18 cellular contexts compared by ENCODE assay signal in genomic region chr3:99915911-99916310, GRCh38.
DNase-seq lines count a peak whose midpoint lies in the region; ATAC-seq, FAIRE-seq and TF ChIP-seq lines count a peak whose summit lies in the region.
"Had no signal": no experiment of that assay in that cellular context is flagged by ENCODE, and none has a peak within 500 bp of the region (broad histone marks: within the 10 kb centered on the region; RNA-seq: fewer than 3 reads in every experiment).

No MANE protein-coding gene starts in this region.

- no peak overlapping the region for H3K4me3 ChIP-seq in keratinocyte (ENCODE audit: control insufficient read depth in 2 of 3, extremely low read depth in 1 of 3, insufficient read depth in 2 of 3, low read depth in 1 of 3, low read length in 3 of 3)
- H3K4me3 ChIP-seq: BLaER1, GM12878 had no signal

- H3K9me1 ChIP-seq in keratinocyte (ENCODE audit: control insufficient read depth, extremely low read depth, insufficient read depth, low read length): no peaks in the 10 kb centered on the region

- CTCF ChIA-PET in activated CD8-positive, alpha-beta T cell treated with anti-CD3 and anti-CD28 coated beads, Interleukin-2, amount 10 ng/mL, durations not matched to agents 7 days and 5 days (lab: Charles Lee): interaction anchor here (1.2 kb wide), 1 partner anchor 13 kb away, joined by 3 read pairs; no protein-coding TSS in a partner anchor

- H3K9ac ChIP-seq in keratinocyte (ENCODE audit: control insufficient read depth, extremely low read depth, insufficient read depth, low read length): no peak overlapping the region
- H3K9ac ChIP-seq: BLaER1 had no signal

- H3K27ac ChIP-seq in keratinocyte (ENCODE audit: control insufficient read depth, insufficient read depth, low read length): no peak overlapping the region
- H3K27ac ChIP-seq: BLaER1, HL-60 had no signal

- no peaks in the 10 kb centered on the region for H3K36me3 ChIP-seq in keratinocyte (ENCODE audit: control insufficient read depth in 2 of 2, extremely low read depth in 1 of 2, insufficient read depth in 2 of 2, low read length in 2 of 2)

- POLR2A ChIA-PET in activated CD8-positive, alpha-beta T cell treated with anti-CD3 and anti-CD28 coated beads, Interleukin-2, amount 10 ng/mL, durations not matched to agents 7 days and 5 days (lab: Charles Lee): no interaction called here

- H3K4me1 Mint-ChIP-seq in activated CD8-positive, alpha-beta T cell treated with anti-CD3 and anti-CD28 coated beads, Interleukin-2, amount 10 ng/mL, durations not matched to agents 7 days and 5 days (ENCODE audit: low read depth): peaks cover 1% of the 10 kb centered on the region
- peaks cover 10% of the 10 kb centered on the region for H3K4me1 Mint-ChIP-seq in activated naive CD8-positive, alpha-beta T cell treated with anti-CD3 and anti-CD28 coated beads for 36 hours

- H3K27ac Mint-ChIP-seq in activated CD8-positive, alpha-beta T cell treated with anti-CD3 and anti-CD28 coated beads, Interleukin-2, amount 10 ng/mL, durations not matched to agents 7 days and 5 days: no peak overlapping the region
- H3K27ac Mint-ChIP-seq in activated naive CD8-positive, alpha-beta T cell treated with anti-CD3 and anti-CD28 coated beads for 36 hours: no peak overlapping the region
- H3K27ac Mint-ChIP-seq: CD14-positive monocyte; CD4-positive, alpha-beta memory T cell; H9 had no signal

- FAIRE-seq in keratinocyte (lab: Jason Lieb, UNC): peak; percentile 51
- FAIRE-seq: A204.1, GM12878 had no signal

- peaks cover 1% of the 10 kb centered on the region for H3K79me2 ChIP-seq in keratinocyte (ENCODE audit: control insufficient read depth, insufficient read depth, low read length)

- dilution Hi-C loops in keratinocyte (cut with MboI; ENCODE audit: extremely low pct_ligation_motif_present, low sequenced_read_pairs): no loop called here

- H3K9me3 ChIP-seq in keratinocyte (ENCODE audit: control insufficient read depth, low read depth, low read length): no peaks in the 10 kb centered on the region
- H3K9me3 ChIP-seq: BLaER1 had no signal

- H3K36me3 Mint-ChIP-seq in activated CD8-positive, alpha-beta T cell treated with anti-CD3 and anti-CD28 coated beads, Interleukin-2, amount 10 ng/mL, durations not matched to agents 7 days and 5 days (ENCODE audit: low read depth): peaks cover 3% of the 10 kb centered on the region
- H3K36me3 Mint-ChIP-seq in activated naive CD8-positive, alpha-beta T cell treated with anti-CD3 and anti-CD28 coated beads for 36 hours: peaks cover 38% of the 10 kb centered on the region
- H3K36me3 Mint-ChIP-seq: CD14-positive monocyte had no signal

- H4K20me1 ChIP-seq in keratinocyte (ENCODE audit: control insufficient read depth, extremely low read depth, insufficient read depth, low read length): no peaks in the 10 kb centered on the region
- H4K20me1 ChIP-seq: BLaER1 had no signal

- no peak for ATAC-seq in activated CD8-positive, alpha-beta T cell treated with anti-CD3 and anti-CD28 coated beads, Interleukin-2, amount 10 ng/mL, durations not matched to agents 7 days and 5 days
- ATAC-seq: GM12878 had no signal

- H3K4me1 ChIP-seq in keratinocyte (ENCODE audit: control insufficient read depth, extremely low read depth, insufficient read depth, low read length): peaks cover 26% of the 10 kb centered on the region

- no peak overlapping the region for H3K4me3 Mint-ChIP-seq in activated CD8-positive, alpha-beta T cell treated with anti-CD3 and anti-CD28 coated beads, Interleukin-2, amount 10 ng/mL, durations not matched to agents 7 days and 5 days
- H3K4me3 Mint-ChIP-seq in activated naive CD8-positive, alpha-beta T cell treated with anti-CD3 and anti-CD28 coated beads for 36 hours: no peak overlapping the region
- H3K4me3 Mint-ChIP-seq: CD14-positive monocyte; CD4-positive, alpha-beta memory T cell; H9 had no signal

- in situ Hi-C loops in KBM-7 (cut with MboI; ENCODE audit: low pct_unique_long_range_greater_than_20kb, low sequenced_read_pairs): no loop called here

- no peaks in the 10 kb centered on the region for H3K27me3 Mint-ChIP-seq in activated CD8-positive, alpha-beta T cell treated with anti-CD3 and anti-CD28 coated beads, Interleukin-2, amount 10 ng/mL, durations not matched to agents 7 days and 5 days (ENCODE audit: low read depth)
- H3K27me3 Mint-ChIP-seq in activated naive CD8-positive, alpha-beta T cell treated with anti-CD3 and anti-CD28 coated beads for 36 hours: no peaks in the 10 kb centered on the region
- H3K27me3 Mint-ChIP-seq: CD4-positive, alpha-beta memory T cell had no signal

- no peak overlapping the region for H3K4me2 ChIP-seq in keratinocyte (ENCODE audit: control insufficient read depth, extremely low read depth, insufficient read depth, low read depth, low read length)
- H3K4me2 ChIP-seq: BLaER1 had no signal

- no peak for TF ChIP-seq CTCF in keratinocyte (optimal IDR thresholded peaks at IDR 0.05 in 1 of 3, IDR thresholded peaks at IDR 0.05 in 1 of 3, conservative IDR thresholded peaks at IDR 0.05 in 1 of 3; ENCODE audit: extremely low read depth in 1 of 3, insufficient read depth in 2 of 3, low read length in 3 of 3)

- peak; percentile 81 for DNase-seq in NCI-H82 (lab: John Stamatoyannopoulos, UW)
- peak; percentile 43 for DNase-seq in SK-N-DZ (ENCODE audit: low spot score)
- DNase-seq in keratinocyte (ENCODE audit: low read depth, low spot score): no peak
- DNase-seq in renal cortical epithelial cell (ENCODE audit: low read depth): peak; percentile 64
- DNase-seq in KBM-7: no peak
- no peak for DNase-seq in activated CD8-positive, alpha-beta T cell treated with anti-CD3 and anti-CD28 coated beads, Interleukin-2, amount 10 ng/mL, durations not matched to agents 7 days and 5 days
- no peak for DNase-seq in activated naive CD8-positive, alpha-beta T cell treated with anti-CD3 and anti-CD28 coated beads for 36 hours
- DNase-seq: CD4-positive, alpha-beta memory T cell; DMS53; DND-41; EL; GOT3; H9 had no signal

- H3K9me3 Mint-ChIP-seq in activated CD8-positive, alpha-beta T cell treated with anti-CD3 and anti-CD28 coated beads, Interleukin-2, amount 10 ng/mL, durations not matched to agents 7 days and 5 days (ENCODE audit: insufficient read depth): no peaks in the 10 kb centered on the region
- no peaks in the 10 kb centered on the region for H3K9me3 Mint-ChIP-seq in activated naive CD8-positive, alpha-beta T cell treated with anti-CD3 and anti-CD28 coated beads for 36 hours
- H3K9me3 Mint-ChIP-seq: CD4-positive, alpha-beta memory T cell; H9 had no signal

- H2AFZ ChIP-seq in keratinocyte (ENCODE audit: control insufficient read depth, low read length): no peak overlapping the region

- H3K27me3 ChIP-seq in keratinocyte (ENCODE audit: control insufficient read depth, extremely low read depth, insufficient read depth, low read length): no peaks in the 10 kb centered on the region
- H3K27me3 ChIP-seq: BLaER1 had no signal

Comparison
In these comparisons a context has a peak if more than half of its experiments do, and no peak if none do; other contexts are left out.
1. DNase-seq: peak in NCI-H82 (single experiment), SK-N-DZ (single experiment) and renal cortical epithelial cell (single experiment); none in keratinocyte (single experiment), KBM-7 (single experiment), activated CD8-positive, alpha-beta T cell treated with anti-CD3 and anti-CD28 coated beads, Interleukin-2, amount 10 ng/mL, durations not matched to agents 7 days and 5 days (single experiment) and activated naive CD8-positive, alpha-beta T cell treated with anti-CD3 and anti-CD28 coated beads for 36 hours (single experiment).